ENCODE assay signal across 8 cellular contexts in genomic region chr1:151060241-151061011, GRCh38. TPM values are rescaled to one million over a fixed set of nuclear protein-coding genes. Genes with fewer than 3 reads are reported as not detected.
DNase-seq lines count a peak whose midpoint lies in the region; ATAC-seq and TF ChIP-seq lines count a peak whose summit lies in the region.

TSS of gene MLLT11 (plus strand) at chr1:151060397. CDS start at chr1:151067225, 6,828 bp downstream.

- peak within 1 kb of the TSS; percentile 99 for H3K27ac Mint-ChIP-seq in T-helper 17 cell
- H3K27ac Mint-ChIP-seq in stimulated activated naive CD8-positive, alpha-beta T cell treated with anti-CD3 and anti-CD28 coated beads, Interleukin-15, amount 100 ng/mL, for 72 hours: peak within 1 kb of the TSS; percentile 94 to 98

- H3K27ac ChIP-seq in DND-41 (ENCODE audit: low read length): peak within 1 kb of the TSS; percentile 94

- H3K4me1 Mint-ChIP-seq in T-helper 17 cell: peaks cover 45% of the 10 kb centered on the region
- peaks cover 72% of the 10 kb centered on the region for H3K4me1 Mint-ChIP-seq in stimulated activated naive CD8-positive, alpha-beta T cell treated with anti-CD3 and anti-CD28 coated beads, Interleukin-15, amount 100 ng/mL, for 72 hours

- H2AFZ ChIP-seq in DND-41 (ENCODE audit: low read depth, low read length): peak within 1 kb of the TSS; percentile 93

- H3K9me3 ChIP-seq in DND-41 (ENCODE audit: insufficient read depth, low read length, severe bottlenecking) (no peaks in the 10 kb centered on the region), T-helper 17 cell (ENCODE audit: control insufficient read depth, low read length, poor library complexity, severe bottlenecking) (no peaks in the 10 kb centered on the region)

- no peaks in the 10 kb centered on the region for H3K9me3 Mint-ChIP-seq in stimulated activated naive CD8-positive, alpha-beta T cell treated with anti-CD3 and anti-CD28 coated beads, Interleukin-15, amount 100 ng/mL, for 72 hours

- peak within 1 kb of the TSS; percentile 98 for H3K4me3 Mint-ChIP-seq in T-helper 17 cell
- H3K4me3 Mint-ChIP-seq in stimulated activated naive CD8-positive, alpha-beta T cell treated with anti-CD3 and anti-CD28 coated beads, Interleukin-15, amount 100 ng/mL, for 72 hours: peak within 1 kb of the TSS; percentile 93 to 95

- H3K4me1 ChIP-seq in DND-41 (ENCODE audit: insufficient read depth, low read length): peaks cover 81% of the 10 kb centered on the region

- DNase-seq in DND-41 (peak; percentile 91), NAMALWA (ENCODE audit: low spot score) (peak; percentile 74), T-helper 17 cell (no peak), ecto neural progenitor cell (ENCODE audit: low spot score) (peak; percentile 86), left kidney (ENCODE audit: low read depth, low spot score) (peak; percentile 96), GM19238 (ENCODE audit: insufficient read length, low spot score) (no peak)
- DNase-seq in stimulated activated naive CD8-positive, alpha-beta T cell treated with anti-CD3 and anti-CD28 coated beads, Interleukin-15, amount 100 ng/mL, for 72 hours: peak; percentile 17 to 30

- peak; percentile 66 for ATAC-seq in DND-41 (ENCODE audit: insufficient read depth, low read depth)
- ATAC-seq in T-helper 17 cell: no peak
- ATAC-seq in stimulated activated naive CD8-positive, alpha-beta T cell treated with anti-CD3 and anti-CD28 coated beads, Interleukin-15, amount 100 ng/mL, for 72 hours: no peak
- ATAC-seq in HG02981 (IDR thresholded peaks at IDR 0.05; ENCODE audit: unreplicated experiment): no peak

- no peaks in the 10 kb centered on the region for H3K27me3 ChIP-seq in DND-41 (ENCODE audit: insufficient read depth, low read length, poor library complexity)

- peaks cover 23% of the 10 kb centered on the region for H4K20me1 ChIP-seq in DND-41 (ENCODE audit: insufficient read depth, low read length)

- TF ChIP-seq CTCF in DND-41 (IDR thresholded peaks at IDR 0.05; ENCODE audit: borderline replicate concordance, extremely low read depth, low read length, poor library complexity, severe bottlenecking): peak; percentile 21

- peaks cover 99% of the 10 kb centered on the region for H3K79me2 ChIP-seq in DND-41 (ENCODE audit: insufficient read depth, low read length)

- peak within 1 kb of the TSS; percentile 89 for H3K9ac ChIP-seq in DND-41 (ENCODE audit: low read depth, low read length)

- no peaks in the 10 kb centered on the region for H3K27me3 Mint-ChIP-seq in T-helper 17 cell
- H3K27me3 Mint-ChIP-seq in stimulated activated naive CD8-positive, alpha-beta T cell treated with anti-CD3 and anti-CD28 coated beads, Interleukin-15, amount 100 ng/mL, for 72 hours: no peaks in the 10 kb centered on the region

- peak within 1 kb of the TSS; percentile 57 to 92 for H3K4me3 ChIP-seq in DND-41 (ENCODE audit: low read depth in 1 of 2, low read length in 2 of 2)

- H3K36me3 ChIP-seq in DND-41 (ENCODE audit: insufficient read depth, low read length): peaks cover 39% of the 10 kb centered on the region

- H3K36me3 Mint-ChIP-seq in T-helper 17 cell (ENCODE audit: low read depth): peaks cover 22% of the 10 kb centered on the region

- peak within 1 kb of the TSS; percentile 79 for H3K4me2 ChIP-seq in DND-41 (ENCODE audit: insufficient read depth, low read length)

RNA-seq across cellular contexts. Expression of gene MLLT11, which starts in this region (rescaled TPM):
- 1 to 10 TPM; 4.0 to 5.0 TPM for total RNA-seq in T-helper 17 cell

Comparison
In these comparisons a context has a peak if more than half of its experiments do, and no peak if none do; other contexts are left out.
1. DNase-seq: peak in DND-41 (single experiment), NAMALWA (single experiment), ecto neural progenitor cell (single experiment), left kidney (single experiment) and stimulated activated naive CD8-positive, alpha-beta T cell treated with anti-CD3 and anti-CD28 coated beads, Interleukin-15, amount 100 ng/mL, for 72 hours (2 of 2); none in T-helper 17 cell (0 of 3) and GM19238 (single experiment).